8 cellular contexts compared by ENCODE assay signal in the genomic region with DNA sequence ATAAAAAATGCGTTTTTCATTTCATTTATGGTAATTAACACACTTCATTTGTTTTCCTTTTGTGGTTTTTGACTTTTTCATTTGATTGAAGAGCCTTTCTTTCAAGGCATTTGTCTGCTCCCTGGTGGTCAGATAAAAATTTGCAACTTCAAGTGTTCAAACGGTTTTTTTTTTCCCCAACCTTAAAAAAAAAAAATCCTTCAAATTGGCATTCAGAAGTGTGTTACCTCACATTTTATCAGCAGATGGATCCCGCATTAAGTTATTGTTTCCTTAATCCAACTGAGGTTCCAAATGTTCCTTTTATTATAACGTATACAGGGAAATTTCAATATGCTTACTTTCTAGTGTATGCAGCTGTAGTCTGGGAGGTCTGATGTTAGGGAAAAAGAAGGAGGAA. TPM values are rescaled to one million over a fixed set of nuclear protein-coding genes. Genes with fewer than 3 reads are reported as not detected.
DNase-seq lines count a peak whose midpoint lies in the region; ATAC-seq and TF ChIP-seq lines count a peak whose summit lies in the region.

No MANE protein-coding gene starts in this region.

- no peaks in the 10 kb centered on the region for H3F3A ChIP-seq in OCI-LY1 (ENCODE audit: insufficient read depth, low read length)

- no peaks in the 10 kb centered on the region for H3K9me2 ChIP-seq in OCI-LY1 (ENCODE audit: low read depth, low read length)

- H2AFZ ChIP-seq in OCI-LY1 (ENCODE audit: low read length), result no peak overlapping the region

- H3K9me3 ChIP-seq in OCI-LY1 (ENCODE audit: low read length) (no peaks in the 10 kb centered on the region), skeletal muscle satellite cell (replicated peaks; ENCODE audit: low read length) (no peaks in the 10 kb centered on the region)

- intact Hi-C loops in posterior cingulate gyrus (cut with DNase I), result loop anchor here (2.0 to 10.0 kb wide), 4 partner anchors 289 to 1207 kb away; no protein-coding TSS in a partner anchor

- TF ChIP-seq CTCF in OCI-LY1 (IDR thresholded peaks at IDR 0.05; ENCODE audit: low read length), result peak; percentile 60

- no peak overlapping the region for H3K4me3 ChIP-seq in OCI-LY1 (ENCODE audit: low read depth, low read length, poor library complexity, severe bottlenecking)
- H3K4me3 ChIP-seq in skeletal muscle satellite cell (ENCODE audit: low read length), result no peak overlapping the region

- H3K27me3 ChIP-seq in OCI-LY1 (ENCODE audit: insufficient read depth, low read length) (no peaks in the 10 kb centered on the region), skeletal muscle satellite cell (ENCODE audit: control insufficient read depth, insufficient read depth, low read length) (no peaks in the 10 kb centered on the region)

- H3K4me2 ChIP-seq in OCI-LY1 (ENCODE audit: low read length) (no peak overlapping the region), skeletal muscle satellite cell (ENCODE audit: low read length) (peak overlapping the region; percentile 4)

- H3K4me1 ChIP-seq in OCI-LY1 (ENCODE audit: insufficient read depth, low read length, severe bottlenecking), result no peaks in the 10 kb centered on the region
- H3K4me1 ChIP-seq in skeletal muscle satellite cell (ENCODE audit: control insufficient read depth, insufficient read depth, low read length), result peaks cover 10% of the 10 kb centered on the region

- no peaks in the 10 kb centered on the region for H3K79me2 ChIP-seq in OCI-LY1 (ENCODE audit: insufficient read depth, low read length)

- peak; percentile 41 for ATAC-seq in HG03469 (IDR thresholded peaks at IDR 0.05; ENCODE audit: unreplicated experiment)
- ATAC-seq in GM18867 (IDR thresholded peaks at IDR 0.05; ENCODE audit: unreplicated experiment), result no peak

- DNase-seq in EH (ENCODE audit: low read depth) (peak; percentile 65), fibroblast of gingiva (ENCODE audit: low read depth) (peak; percentile 60), NCI-H187 treated with DMSO at 0.1 percent for 48 hours (lab: John Stamatoyannopoulos, UW) (no peak), posterior cingulate gyrus (no peak)

- H3K9ac ChIP-seq in OCI-LY1 (ENCODE audit: low read length) (no peak overlapping the region), skeletal muscle satellite cell (ENCODE audit: low read depth, low read length) (peak overlapping the region; percentile 54)

- no peak overlapping the region for H3K27ac ChIP-seq in OCI-LY1 (ENCODE audit: low read depth, low read length, poor library complexity, severe bottlenecking)

- H4K20me1 ChIP-seq in OCI-LY1 (ENCODE audit: insufficient read depth, low read length), result no peaks in the 10 kb centered on the region; the same call in 1 of the 2 replicates

- no peaks in the 10 kb centered on the region for H3K36me3 ChIP-seq in OCI-LY1 (ENCODE audit: insufficient read depth, low read length)
- no peaks in the 10 kb centered on the region for H3K36me3 ChIP-seq in skeletal muscle satellite cell (ENCODE audit: insufficient read depth, low read length)

RNA-seq across cellular contexts. Expression of gene MYF5, which starts 47.2 kb away (rescaled TPM):
- 3.0 and 16.4 TPM in 2 replicates for total RNA-seq in skeletal muscle satellite cell (2012; rRNA removed)

RNA-seq across cellular contexts. Expression of gene MYF6, which starts 56.4 kb away (rescaled TPM):
- total RNA-seq in skeletal muscle satellite cell (2012; rRNA removed), result under 0.01 and 2.0 TPM in 2 replicates

Comparison
In these comparisons a context has a peak if more than half of its experiments do, and no peak if none do; other contexts are left out.
1. DNase-seq: peak in EH (single experiment) and fibroblast of gingiva (single experiment); none in NCI-H187 treated with DMSO at 0.1 percent for 48 hours (single experiment) and posterior cingulate gyrus (0 of 10).